Comparison of ENCODE assay signal across 8 cellular contexts in genomic region chr19:40549007-40549708, GRCh38. TPM values are rescaled to one million over a fixed set of nuclear protein-coding genes. Genes with fewer than 3 reads are reported as not detected.
DNase-seq lines count a peak whose midpoint lies in the region; ATAC-seq, FAIRE-seq and TF ChIP-seq lines count a peak whose summit lies in the region.

No MANE protein-coding gene starts in this region.

- FAIRE-seq in kidney (lab: Jason Lieb, UNC): no peak

- TF ChIP-seq CTCF in kidney (IDR thresholded peaks at IDR 0.05; ENCODE audit: borderline replicate concordance, extremely low read depth, insufficient read depth): peak; percentile 58

- no peak for ATAC-seq in GM19035 (IDR thresholded peaks at IDR 0.05; ENCODE audit: unreplicated experiment)

- H3K36me3 ChIP-seq in kidney (ENCODE audit: control insufficient read depth in 1 of 2, insufficient read depth in 2 of 2, low read length in 2 of 2): no peaks in the 10 kb centered on the region

- DNase-seq in COR-L47 (lab: John Stamatoyannopoulos, UW) (peak; percentile 55), T-helper 22 cell (ENCODE audit: low read depth) (peak; percentile 53), astrocyte of the hippocampus (ENCODE audit: low read depth, low spot score) (peak; percentile 78), kidney (peak; percentile 82), dedifferentiated amniotic fluid mesenchymal stem cell (ENCODE audit: extremely low spot score) (no peak)
- DNase-seq in Jurkat, Clone E6-1 (ENCODE audit: low read depth, low spot score): peak; percentile 77
- DNase-seq in stimulated activated CD4-positive, alpha-beta T cell treated with anti-CD3 and anti-CD28 coated beads, TNF-alpha, amount 100 ng/mL, for 4 hours (ENCODE audit: low read depth in 3 of 3): peak; percentile 48 to 63 (median 54)

- peaks cover 0 to 3% of the 10 kb centered on the region in 2 donors for H3K4me1 ChIP-seq in kidney (ENCODE audit: control insufficient read depth in 1 of 2, insufficient read depth in 1 of 2, low read depth in 1 of 2, low read length in 2 of 2)

- H3K4me3 ChIP-seq in Jurkat, Clone E6-1 (ENCODE audit: low read length): peak overlapping the region; percentile 43
- no peak overlapping the region for H3K4me3 ChIP-seq in kidney (ENCODE audit: low read length in 2 of 2)

- H3K9ac ChIP-seq in kidney (ENCODE audit: low read length in 2 of 2): no peak overlapping the region

- H3K27ac ChIP-seq in kidney (ENCODE audit: low read depth in 2 of 2, low read length in 2 of 2): no peak overlapping the region

- H3K9me3 ChIP-seq in kidney (ENCODE audit: control insufficient read depth in 1 of 2, low read length in 2 of 2): no peaks in the 10 kb centered on the region

- intact Hi-C loops in kidney (cut with DNase I): loop anchor here (10.0 kb wide), 1 partner anchor 46 kb away; no protein-coding TSS in a partner anchor

RNA-seq across cellular contexts. Expression of gene SHKBP1, which starts 27.5 kb away (rescaled TPM):
- 222 TPM for polyA plus RNA-seq in Jurkat, Clone E6-1 (2012; ENCODE audit: insufficient read depth, insufficient read length)
- 69.6 TPM for total RNA-seq in kidney
- polyA plus RNA-seq in kidney (ENCODE audit: insufficient read depth, low read depth, low replicate concordance): 91.3 TPM

RNA-seq across cellular contexts. Expression of gene LTBP4, which starts 52.0 kb away (rescaled TPM):
- polyA plus RNA-seq in Jurkat, Clone E6-1 (2012; ENCODE audit: insufficient read depth, insufficient read length): 72.0 TPM
- total RNA-seq in kidney: 155 TPM
- polyA plus RNA-seq in kidney (ENCODE audit: insufficient read depth, low read depth, low replicate concordance): 52.1 TPM
